21 cellular contexts compared by ENCODE assay signal in the genomic region with DNA sequence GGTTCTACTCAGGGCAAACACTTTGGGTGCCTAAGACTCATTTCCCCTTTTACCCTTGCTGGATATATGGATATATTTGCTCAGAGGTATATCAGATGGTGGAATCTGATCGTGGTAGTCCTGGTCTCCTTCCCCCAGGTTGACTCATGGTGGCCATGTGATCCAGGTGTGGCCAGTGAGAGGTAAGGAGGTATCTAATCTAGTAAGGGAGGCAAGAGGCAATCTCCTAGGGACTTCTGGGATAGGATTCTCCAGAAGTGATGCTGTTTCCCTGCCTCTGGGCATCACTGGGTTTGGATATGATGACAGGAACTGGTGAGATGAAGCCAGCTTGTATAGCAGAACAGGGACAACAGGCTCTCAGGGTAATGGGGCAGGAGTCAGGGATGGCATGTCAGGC. TPM values are rescaled to one million over a fixed set of nuclear protein-coding genes. Genes with fewer than 3 reads are reported as not detected.
DNase-seq lines count a peak whose midpoint lies in the region; ATAC-seq and TF ChIP-seq lines count a peak whose summit lies in the region.
"Had no signal": no experiment of that assay in that cellular context is flagged by ENCODE, and none has a peak within 500 bp of the region (broad histone marks: within the 10 kb centered on the region; RNA-seq: fewer than 3 reads in every experiment).

No MANE protein-coding gene starts in this region.

- H3K9me3 ChIP-seq in right atrium auricular region (no peaks in the 10 kb centered on the region), heart left ventricle (no peaks in the 10 kb centered on the region), T-helper 17 cell (ENCODE audit: control insufficient read depth, low read length, poor library complexity, severe bottlenecking) (no peaks in the 10 kb centered on the region)
- H3K9me3 ChIP-seq: BE2C had no signal

- no peak for TF ChIP-seq POLR2A in heart left ventricle (IDR thresholded peaks at IDR 0.05)

- H3K4me3 ChIP-seq in right atrium auricular region (no peak overlapping the region), heart left ventricle (no peak overlapping the region)

- H3K27me3 Mint-ChIP-seq in T-helper 17 cell: no peaks in the 10 kb centered on the region

- H3K27ac ChIP-seq in right atrium auricular region (no peak overlapping the region), heart left ventricle (no peak overlapping the region)
- H3K27ac ChIP-seq: HL-60 had no signal

- WGBS in heart left ventricle, 4 donors: 51 to 67% (median 62%) methylated on average over 1 of the region's 1 CpG

- DNase-seq in right atrium auricular region (ENCODE audit: low spot score): peak; percentile 30
- no peak for DNase-seq in heart left ventricle
- DNase-seq in T-helper 17 cell: no peak
- DNase-seq in kidney tubule cell (ENCODE audit: low spot score): peak; percentile 23
- DNase-seq in DMS153 (lab: John Stamatoyannopoulos, UW): no peak
- no peak for DNase-seq in COR-L47 (lab: John Stamatoyannopoulos, UW)
- DNase-seq: BE2C; Calu3; CD4-positive, CD25-positive, alpha-beta regulatory T cell; DMS79 treated with DMSO at 0.1 percent for 48 hours; Kasumi-1; MM.1S; NCI-H1092 treated with DMSO at 0.1 percent for 48 hours; NCI-H146; NCI-H2029 treated with DMSO at 0.1 percent for 48 hours; NCI-H2171 treated with DMSO at 0.1 percent for 48 hours; NK-92 treated with Interleukin-12 subunit alpha and Interleukin-12 subunit beta, amount 100 ng/mL, for 24 hours had no signal

- TF ChIP-seq CTCF in right atrium auricular region (IDR thresholded peaks at IDR 0.05) (no peak), heart left ventricle (IDR thresholded peaks at IDR 0.05) (no peak)

- intact Hi-C loops in heart left ventricle (cut with DNase I): no loop called here

- H3K27me3 ChIP-seq in right atrium auricular region (no peaks in the 10 kb centered on the region), heart left ventricle (peaks cover 0 to 16% (median 4%) of the 10 kb centered on the region in 9 donors)

- H3K4me1 ChIP-seq in right atrium auricular region (peaks cover 0 to 7% of the 10 kb centered on the region in 2 donors), heart left ventricle (peaks cover 0 to 41% (median 4%) of the 10 kb centered on the region in 12 donors)
- H3K4me1 ChIP-seq: BE2C had no signal

- H3K27ac Mint-ChIP-seq in T-helper 17 cell: peak overlapping the region; percentile 5

- H3K4me1 Mint-ChIP-seq in T-helper 17 cell: peaks cover 54% of the 10 kb centered on the region

- ATAC-seq in heart left ventricle (no peak), T-helper 17 cell (no peak), HG03354 (IDR thresholded peaks at IDR 0.05; ENCODE audit: poor library complexity, severe bottlenecking, unreplicated experiment) (no peak)

- H3K36me3 ChIP-seq in right atrium auricular region: no peaks in the 10 kb centered on the region
- no peaks in the 10 kb centered on the region for H3K36me3 ChIP-seq in heart left ventricle
- H3K36me3 ChIP-seq: BE2C had no signal

- H3K36me3 Mint-ChIP-seq in T-helper 17 cell (ENCODE audit: low read depth): no peaks in the 10 kb centered on the region

- no peak overlapping the region for H3K4me3 Mint-ChIP-seq in T-helper 17 cell

RNA-seq across cellular contexts. Expression of a gene that starts 8.5 kb away (rescaled TPM):
- total RNA-seq in right atrium auricular region (1 to 10 TPM; 1.7 to 5.7 TPM), heart left ventricle (10 to 100 TPM in 1 of 9 donors, 1 to 10 TPM in 7, under 1 TPM in 1; 0.96 to 23.9 (median 2.3) TPM), T-helper 17 cell (100 to 1,000 TPM in 1 of 2 donors, 10 to 100 TPM in 1; 62.4 to 126 TPM)
- polyA plus RNA-seq in heart left ventricle: 1 to 10 TPM in 1 of 2 donors, under 1 TPM in 1; 0.99 to 1.2 TPM
- total RNA-seq: HT1080 had no signal

RNA-seq across cellular contexts. Expression of a gene that starts 18.6 kb away (rescaled TPM):
- total RNA-seq in right atrium auricular region (1 to 10 TPM in 1 of 2 donors, under 1 TPM in 1; 0.52 to 9.9 TPM), heart left ventricle (10 to 100 TPM in 1 of 9 donors, 1 to 10 TPM in 7, not detected in 1; 1.0 to 23.0 (median 2.1) TPM), T-helper 17 cell (1 to 10 TPM; 8.1 to 9.1 TPM)
- 1 to 10 TPM; 1.8 to 5.0 TPM for polyA plus RNA-seq in heart left ventricle
- total RNA-seq: H4 had no signal

Comparison
In these comparisons a context has a peak if more than half of its experiments do, and no peak if none do; other contexts are left out.
1. DNase-seq: peak in right atrium auricular region (single experiment) and kidney tubule cell (single experiment); none in heart left ventricle (0 of 5), T-helper 17 cell (0 of 3), DMS153 (single experiment) and COR-L47 (single experiment).